In genomic region chr12:132522586-132523380, GRCh38 we compare ENCODE assay signal across 21 cellular contexts. TPM values are rescaled to one million over a fixed set of nuclear protein-coding genes. Genes with fewer than 3 reads are reported as not detected.
DNase-seq lines count a peak whose midpoint lies in the region; ATAC-seq, FAIRE-seq and TF ChIP-seq lines count a peak whose summit lies in the region.
"Had no signal": no experiment of that assay in that cellular context is flagged by ENCODE, and none has a peak within 500 bp of the region (broad histone marks: within the 10 kb centered on the region; RNA-seq: fewer than 3 reads in every experiment).

No MANE protein-coding gene starts in this region.

- H3K4me1 ChIP-seq in A549 (peaks cover 53% of the 10 kb centered on the region), esophagus squamous epithelium (peaks cover 17 to 56% (median 21%) of the 10 kb centered on the region in 3 donors), aorta (ENCODE audit: control insufficient read depth in 1 of 2, insufficient read depth in 2 of 2, low read length in 2 of 2) (no peaks in the 10 kb centered on the region)

- no peak for TF ChIP-seq RAD21 in A549 (conservative IDR thresholded peaks at IDR 0.05 in 1 of 2, IDR thresholded peaks at IDR 0.05 in 1 of 2)

- H3K27ac ChIP-seq in A549, result peak overlapping the region in 1 of 2 experiments; percentile 87; a peak in 3 of 6 replicates
- no peak overlapping the region for H3K27ac ChIP-seq in esophagus squamous epithelium
- H3K27ac ChIP-seq in aorta (ENCODE audit: low read depth in 1 of 2, low read length in 2 of 2), result no peak overlapping the region
- H3K27ac ChIP-seq: HL-60, PC-9, testis had no signal

- H3K27me3 ChIP-seq in esophagus squamous epithelium, result peaks cover 0 to 14% (median 0%) of the 10 kb centered on the region in 4 donors
- H3K27me3 ChIP-seq in aorta (ENCODE audit: control insufficient read depth in 1 of 2, insufficient read depth in 2 of 2, low read length in 1 of 2), result no peaks in the 10 kb centered on the region
- H3K27me3 ChIP-seq: testis had no signal

- CTCF ChIA-PET in A549 (lab: Yijun Ruan, JAX), result interaction anchor here (0.9 to 5.2 kb wide), 18 partner anchors 8 to 111 kb away, joined by 3 to 50 read pairs (median 8); no protein-coding TSS in a partner anchor

- POLR2A ChIA-PET in A549 (lab: Yijun Ruan, JAX), result no interaction called here

- no peak overlapping the region for H3K4me3 ChIP-seq in A549
- no peak overlapping the region for H3K4me3 ChIP-seq in choroid plexus epithelial cell (ENCODE audit: low read depth, low read length)
- no peak overlapping the region for H3K4me3 ChIP-seq in esophagus squamous epithelium
- no peak overlapping the region for H3K4me3 ChIP-seq in aorta (ENCODE audit: low read length in 2 of 2)
- H3K4me3 ChIP-seq: PC-9, testis had no signal

- H3K4me2 ChIP-seq in A549, result peak overlapping the region; percentile 88

- TF ChIP-seq CTCF in A549 (IDR thresholded peaks at IDR 0.05) (no peak), choroid plexus epithelial cell (conservative IDR thresholded peaks at IDR 0.05; ENCODE audit: low read depth, low read length) (no peak), esophagus squamous epithelium (IDR thresholded peaks at IDR 0.05) (no peak)

- ATAC-seq in A549, result no peak
- ATAC-seq in aorta (ENCODE audit: low FRiP score), result no peak
- no peak for ATAC-seq in GM19452 (IDR thresholded peaks at IDR 0.05; ENCODE audit: unreplicated experiment)

- FAIRE-seq in A549 (lab: Jason Lieb, UNC), result no peak

- WGBS in A549 (ENCODE audit: missing lambda C conversion rate), result 81% methylated on average over 15 of the region's 25 CpGs
- WGBS in esophagus squamous epithelium, 2 donors, result 96% methylated on average over 5 of the region's 25 CpGs; no CpG with 5 or more reads in 1 of the 2 donors
- WGBS in aorta, 2 donors, result 89 to 90% methylated on average over 25 of the region's 25 CpGs

- H3K9me3 ChIP-seq in A549 (peaks cover 10% of the 10 kb centered on the region), esophagus squamous epithelium (no peaks in the 10 kb centered on the region), aorta (ENCODE audit: control insufficient read depth, low read length) (no peaks in the 10 kb centered on the region)
- H3K9me3 ChIP-seq: testis had no signal

- DNase-seq in A549 (ENCODE audit: low read depth in 1 of 2, low spot score in 1 of 2), result no peak
- peak; percentile 69 for DNase-seq in COR-L47 (lab: John Stamatoyannopoulos, UW)
- DNase-seq in NCI-H345 (lab: John Stamatoyannopoulos, UW), result peak; percentile 77
- peak; percentile 11 for DNase-seq in choroid plexus epithelial cell (ENCODE audit: low read depth)
- no peak for DNase-seq in esophagus squamous epithelium (lab: John Stamatoyannopoulos, UW)
- DNase-seq in aorta, result no peak
- DNase-seq: activated naive CD4-positive, alpha-beta T cell treated with anti-CD3 and anti-CD28 coated beads for 36 hours; activated T-cell treated with anti-CD3 and anti-CD28 coated beads, Interleukin-2, amount 50 U/mL, for 48 hours; dermis blood vessel endothelial cell; GOT3; mesendoderm; naive B cell; NCI-H1694; NCI-H510A treated with DMSO at 0.1 percent for 48 hours; PC-9; stimulated activated CD4-positive, alpha-beta T cell treated with anti-CD3 and anti-CD28 coated beads, Interleukin-2, amount 100 ng/mL, for 48 hours; stimulated activated naive B cell treated with anti-CD40 and anti-IgM and Interleukin-4, amounts not matched to agents 10 μg/mL and 1 μg/mL and 100 μg/mL, for 72 hours; T-helper 1 cell; testis had no signal

- TF ChIP-seq POLR2A in A549 (IDR thresholded peaks at IDR 0.05; ENCODE audit: low read length) (no peak), esophagus squamous epithelium (IDR thresholded peaks at IDR 0.05) (no peak)

- intact Hi-C loops in esophagus squamous epithelium (cut with DNase I) (no loop called here), aorta (cut with DNase I) (loop anchor here in 1 of 2 donors (5.0 kb wide), 1 partner anchor 105 kb away; no protein-coding TSS in a partner anchor)

- TF ChIP-seq EP300 in A549 (IDR thresholded peaks at IDR 0.05), result no peak

- peaks cover 0 to 39% (median 7%) of the 10 kb centered on the region in 3 donors for H3K36me3 ChIP-seq in esophagus squamous epithelium
- no peaks in the 10 kb centered on the region for H3K36me3 ChIP-seq in aorta (ENCODE audit: control insufficient read depth in 1 of 2, insufficient read depth in 2 of 2, low read length in 1 of 2)

TF ChIP-seq in A549, 52 proteins besides CTCF, POLR2A, EP300 and RAD21:
- TF ChIP-seq ELK1 (IDR thresholded peaks at IDR 0.05; ENCODE audit: low read depth, low read length), result no peak
- TF ChIP-seq FOSL2 (IDR thresholded peaks at IDR 0.05), result no peak
- TF ChIP-seq FOSL2 (CRISPR knock-in tag; IDR thresholded peaks at IDR 0.05), result no peak
- no peak for TF ChIP-seq MAX (IDR thresholded peaks at IDR 0.05)
- TF ChIP-seq JUNB (IDR thresholded peaks at IDR 0.05), result no peak
- TF ChIP-seq ATOH8 (CRISPR knock-in tag; IDR thresholded peaks at IDR 0.05; ENCODE audit: low read depth), result no peak
- TF ChIP-seq GATA3 (IDR thresholded peaks at IDR 0.05; ENCODE audit: borderline replicate concordance), result no peak
- no peak for TF ChIP-seq POLR2AphosphoS2 (conservative IDR thresholded peaks at IDR 0.05; ENCODE audit: low read length)
- TF ChIP-seq NR3C1 (IDR thresholded peaks at IDR 0.05), result no peak
- TF ChIP-seq KDM5A (IDR thresholded peaks at IDR 0.05), result no peak
- TF ChIP-seq MAZ (IDR thresholded peaks at IDR 0.05; ENCODE audit: borderline replicate concordance, low read depth, low read length), result no peak
- TF ChIP-seq HOXB13 (CRISPR knock-in tag; IDR thresholded peaks at IDR 0.05; ENCODE audit: low read depth), result no peak
- TF ChIP-seq TFCP2L1 (CRISPR knock-in tag; IDR thresholded peaks at IDR 0.05), result no peak
- no peak for TF ChIP-seq EHF (CRISPR knock-in tag; IDR thresholded peaks at IDR 0.05)
- TF ChIP-seq NFE2L2 (conservative IDR thresholded peaks at IDR 0.05; ENCODE audit: low read length), result no peak
- TF ChIP-seq HOXB5 (CRISPR knock-in tag; IDR thresholded peaks at IDR 0.05), result no peak
- TF ChIP-seq HOXA7 (CRISPR knock-in tag; IDR thresholded peaks at IDR 0.05), result no peak
- no peak for TF ChIP-seq TP53 (CRISPR knock-in tag; IDR thresholded peaks at IDR 0.05)

RNA-seq across cellular contexts. Expression of gene FBRSL1, which starts 32.8 kb away (rescaled TPM):
- polyA plus RNA-seq in A549 (2011; rRNA removed) (2.7 and 3.0 TPM in 2 replicates), A549 (2017; fragmentation: RNase III; extraction: RNeasy Plus Mini Kit Qiagen cat#74134 plus additional on column Dnase treatment) (28.5 to 37.8 TPM (median 32.8 TPM) in 3 replicates), aorta (10 to 100 TPM in 1 of 2 donors, 1 to 10 TPM in 1; 6.4 to 25.0 TPM)
- polyA plus RNA-seq in A549 (2012; cell fraction: cytosol; rRNA removed), result 13.4 and 22.4 TPM in 2 replicates
- polyA plus RNA-seq in A549 (2012; cell fraction: nucleus; rRNA removed), result 53.8 and 59.8 TPM in 2 replicates
- 3.4 and 3.6 TPM in 2 replicates for polyA minus RNA-seq in A549 (2011; rRNA and poly(A)+ RNA removed)
- total RNA-seq in esophagus squamous epithelium (10 to 100 TPM in 3 of 4 donors, 1 to 10 TPM in 1; 5.9 to 34.3 (median 23.4) TPM), aorta (10 to 100 TPM; 49.0 to 51.0 TPM)

Comparison
In these comparisons a context has a peak if more than half of its experiments do, and no peak if none do; other contexts are left out.
1. DNase-seq: peak in COR-L47 (single experiment), NCI-H345 (single experiment) and choroid plexus epithelial cell (single experiment); none in A549 (0 of 2), esophagus squamous epithelium (single experiment) and aorta (0 of 2).